Comparison of ENCODE assay signal across 1 cellular context in genomic region chr20:36344517-36345132, GRCh38.
TF ChIP-seq lines count a peak whose summit lies in the region.

No MANE protein-coding gene starts in this region.

TF ChIP-seq in HepG2, 621 proteins besides CTCF, POLR2A, EP300 and RAD21 (continued from another document and continues in another):
- 0 out of 2 replicates have a peak, but pooled peaks have one; percentile 38 for TF ChIP-seq ZNF678 (CRISPR knock-in tag; IDR thresholded peaks at IDR 0.05)
- TF ChIP-seq NFATC3 (CRISPR knock-in tag; IDR thresholded peaks at IDR 0.05): 0 out of 2 replicates have a peak, but pooled peaks have one; percentile 88
- peak; percentile 81; the same call in 1 of the 2 replicates for TF ChIP-seq KAT8 (CRISPR knock-in tag; IDR thresholded peaks at IDR 0.05)
- TF ChIP-seq ZNF225 (CRISPR knock-in tag; IDR thresholded peaks at IDR 0.05): peak; percentile 70; the same call in 1 of the 2 replicates
- TF ChIP-seq MIER2 (CRISPR knock-in tag; IDR thresholded peaks at IDR 0.05): peak; percentile 99
- TF ChIP-seq ZBTB40 (IDR thresholded peaks at IDR 0.05): no peak
- peak; percentile 82; the same call in 1 of the 2 replicates for TF ChIP-seq ZBTB40 (CRISPR knock-in tag; IDR thresholded peaks at IDR 0.05)
- no peak for TF ChIP-seq ZNF24 (IDR thresholded peaks at IDR 0.05)
- peak; percentile 71; the same call in 1 of the 2 replicates for TF ChIP-seq GFI1 (CRISPR knock-in tag; IDR thresholded peaks at IDR 0.05; ENCODE audit: borderline replicate concordance)
- no peak for TF ChIP-seq CC2D1A (CRISPR knock-in tag; IDR thresholded peaks at IDR 0.05)
- peak; percentile 72; the same call in 1 of the 2 replicates for TF ChIP-seq ZNF784 (CRISPR knock-in tag; IDR thresholded peaks at IDR 0.05; ENCODE audit: borderline replicate concordance)
- TF ChIP-seq SP140L (CRISPR knock-in tag; IDR thresholded peaks at IDR 0.05; ENCODE audit: borderline replicate concordance): peak; percentile 98; the same call in 1 of the 2 replicates
- no peak for TF ChIP-seq ZNF180 (CRISPR knock-in tag; IDR thresholded peaks at IDR 0.05; ENCODE audit: borderline replicate concordance, low read depth)
- TF ChIP-seq MED1 (CRISPR knock-in tag; IDR thresholded peaks at IDR 0.05): peak; percentile 66
- TF ChIP-seq KLF13 (CRISPR knock-in tag; IDR thresholded peaks at IDR 0.05): peak; percentile 40; the same call in 1 of the 2 replicates
- TF ChIP-seq HMGXB3 (CRISPR knock-in tag; IDR thresholded peaks at IDR 0.05; ENCODE audit: borderline replicate concordance): peak; percentile 93
- peak; percentile 67; the same call in 1 of the 2 replicates for TF ChIP-seq KDM2A (CRISPR knock-in tag; IDR thresholded peaks at IDR 0.05; ENCODE audit: borderline replicate concordance, low read depth)
- peak; percentile 51; the same call in 1 of the 2 replicates for TF ChIP-seq ARID5B (CRISPR knock-in tag; IDR thresholded peaks at IDR 0.05)
- TF ChIP-seq ZNF256 (CRISPR knock-in tag; conservative IDR thresholded peaks at IDR 0.05): peak; percentile 93
- TF ChIP-seq REST (IDR thresholded peaks at IDR 0.05; ENCODE audit: borderline replicate concordance in 1 of 2, low read depth in 1 of 2, low read length in 2 of 2): peak; percentile 99
- peak; percentile 75 for TF ChIP-seq ZNF709 (CRISPR knock-in tag; IDR thresholded peaks at IDR 0.05)
- TF ChIP-seq HNF1B (CRISPR knock-in tag; IDR thresholded peaks at IDR 0.05): peak; percentile 54; the same call in 1 of the 2 replicates
- 0 out of 2 replicates have a peak, but pooled peaks have one; percentile 70 for TF ChIP-seq TIGD3 (CRISPR knock-in tag; IDR thresholded peaks at IDR 0.05; ENCODE audit: borderline replicate concordance)
